In genomic region chr1:155596864-155597263, GRCh38 we compare ENCODE assay signal across 26 cellular contexts.
"Had no signal": no experiment of that assay in that cellular context is flagged by ENCODE, and none has a peak within 500 bp of the region (broad histone marks: within the 10 kb centered on the region; RNA-seq: fewer than 3 reads in every experiment).

No MANE protein-coding gene starts in this region.

- H3K4me3 Mint-ChIP-seq: effector memory CD8-positive, alpha-beta T cell; immature natural killer cell; naive thymus-derived CD8-positive, alpha-beta T cell; neural crest cell; stimulated activated effector memory CD8-positive, alpha-beta T cell treated with anti-CD3 and anti-CD28 coated beads, Interleukin-12 subunit alpha, Interleukin-12 subunit beta, amount 100 ng/mL, for 72 hours had no signal

- H3K9me3 ChIP-seq: esophagus squamous epithelium, lower lobe of right lung, right lobe of liver, stomach, transverse colon, upper lobe of right lung, uterus had no signal

- H3K4me1 ChIP-seq: parathyroid adenoma, right lobe of liver, uterus had no signal

- H3K4me2 ChIP-seq: smooth muscle cell had no signal

- H3K27me3 ChIP-seq: right lobe of liver, stomach, transverse colon, upper lobe of right lung, uterus had no signal

- H3K36me3 ChIP-seq: esophagus squamous epithelium, lower lobe of right lung, right lobe of liver, stomach, transverse colon, upper lobe of right lung, uterus had no signal

- H3K27me3 Mint-ChIP-seq: effector memory CD8-positive, alpha-beta T cell; naive thymus-derived CD8-positive, alpha-beta T cell; progenitor cell of endocrine pancreas had no signal

- H3K9ac ChIP-seq: parathyroid adenoma had no signal

- H3K27ac ChIP-seq: coronary artery, esophagus squamous epithelium, lower lobe of right lung, parathyroid adenoma, right lobe of liver, stomach, transverse colon, upper lobe of right lung, uterus had no signal

- DNase-seq: dermis blood vessel endothelial cell; effector memory CD8-positive, alpha-beta T cell; erythroblast; esophagus squamous epithelium; glutamatergic neuron; immature natural killer cell; islet precursor cell; kidney glomerular epithelial cell; left ventricle myocardium superior; lower lobe of right lung; naive thymus-derived CD8-positive, alpha-beta T cell; right lobe of liver; stimulated activated CD4-positive, alpha-beta T cell treated with anti-CD3 and anti-CD28 coated beads, Interleukin-12 subunit alpha, Interleukin-12 subunit beta, amount 100 ng/mL, for 4 hours; stimulated activated CD4-positive, alpha-beta T cell treated with anti-CD3 and anti-CD28 coated beads, Interleukin-1b, Interleukin-23, amount 100 ng/mL, for 48 hours; stimulated activated CD4-positive, alpha-beta T cell treated with anti-CD3 and anti-CD28 coated beads, Interleukin-4, amount 100 ng/mL, for 24 hours; stimulated activated naive CD4-positive, alpha-beta T cell treated with Interleukin-2 at 50 U/mL for 16 hours; stomach; transverse colon; upper lobe of right lung; uterus had no signal

- ATAC-seq: effector memory CD8-positive, alpha-beta T cell; left ventricle myocardium superior; naive thymus-derived CD8-positive, alpha-beta T cell; right lobe of liver; stimulated activated effector memory CD8-positive, alpha-beta T cell treated with anti-CD3 and anti-CD28 coated beads, Interleukin-12 subunit alpha, Interleukin-12 subunit beta, amount 100 ng/mL, for 72 hours had no signal

- H3K36me3 Mint-ChIP-seq: immature natural killer cell; naive thymus-derived CD8-positive, alpha-beta T cell; stimulated activated effector memory CD8-positive, alpha-beta T cell treated with anti-CD3 and anti-CD28 coated beads, Interleukin-12 subunit alpha, Interleukin-12 subunit beta, amount 100 ng/mL, for 72 hours had no signal

- H3K4me3 ChIP-seq: coronary artery, esophagus squamous epithelium, lower lobe of right lung, right lobe of liver, smooth muscle cell, stomach, transverse colon, upper lobe of right lung, uterus had no signal

- H3K27ac Mint-ChIP-seq: effector memory CD8-positive, alpha-beta T cell; immature natural killer cell; progenitor cell of endocrine pancreas; stimulated activated effector memory CD8-positive, alpha-beta T cell treated with anti-CD3 and anti-CD28 coated beads, Interleukin-12 subunit alpha, Interleukin-12 subunit beta, amount 100 ng/mL, for 72 hours had no signal

- H3K79me2 ChIP-seq: parathyroid adenoma had no signal

- H3K9me3 Mint-ChIP-seq: effector memory CD8-positive, alpha-beta T cell; immature natural killer cell; naive thymus-derived CD8-positive, alpha-beta T cell; neural crest cell; stimulated activated effector memory CD8-positive, alpha-beta T cell treated with anti-CD3 and anti-CD28 coated beads, Interleukin-12 subunit alpha, Interleukin-12 subunit beta, amount 100 ng/mL, for 72 hours had no signal

- H3K4me1 Mint-ChIP-seq: stimulated activated effector memory CD8-positive, alpha-beta T cell treated with anti-CD3 and anti-CD28 coated beads, Interleukin-12 subunit alpha, Interleukin-12 subunit beta, amount 100 ng/mL, for 72 hours had no signal

- H2AFZ ChIP-seq: parathyroid adenoma had no signal
